In the genomic region with DNA sequence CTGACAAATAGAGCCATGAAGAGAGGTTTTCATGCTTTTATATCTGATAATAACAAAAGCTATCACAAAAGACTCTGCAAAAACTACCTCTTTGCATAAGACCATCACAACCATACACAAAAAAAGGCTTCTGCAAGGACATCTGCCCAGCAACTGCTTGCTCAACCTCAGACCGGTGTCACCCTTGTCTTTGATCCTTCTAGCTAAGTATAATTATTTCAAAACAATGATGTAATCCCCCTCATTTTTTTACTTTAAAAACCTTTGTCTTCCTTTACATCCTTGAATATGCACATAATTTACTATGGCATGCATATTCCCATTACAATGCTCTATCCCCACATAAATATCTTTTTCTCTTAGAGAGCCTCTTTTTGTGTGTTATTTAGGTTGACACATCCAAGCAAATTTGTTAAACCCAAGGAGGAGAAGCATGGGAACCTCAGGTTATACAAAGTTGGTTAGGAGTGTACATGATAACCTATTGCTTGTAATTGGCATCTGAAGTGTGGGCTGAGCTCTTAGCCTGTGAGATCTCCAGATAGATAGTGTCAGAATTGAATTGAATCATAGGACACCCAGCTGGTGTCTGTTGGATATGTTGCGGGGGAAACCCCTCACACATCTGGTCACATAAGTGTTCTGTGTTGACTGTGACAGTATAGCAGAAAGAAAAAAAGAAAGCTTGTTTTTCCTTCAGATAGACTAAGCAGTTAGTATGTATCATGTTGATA, we compare ENCODE assay signal across 12 cellular contexts. TPM values are rescaled to one million over a fixed set of nuclear protein-coding genes. Genes with fewer than 3 reads are reported as not detected.
A peak's percentile ranks its signal among the peaks of the same experiment; 100 is the strongest.
DNase-seq lines count a peak whose midpoint lies in the region; ATAC-seq lines count a peak whose summit lies in the region.
"Had no signal": no experiment of that assay in that cellular context is flagged by ENCODE, and none has a peak within 500 bp of the region (broad histone marks: within the 10 kb centered on the region; RNA-seq: fewer than 3 reads in every experiment).

No MANE protein-coding gene starts in this region.

- DNase-seq in activated CD4-positive, alpha-beta T cell treated with anti-CD3 and anti-CD28 coated beads for 36 hours = peak; percentile 38
- DNase-seq in activated CD4-positive, alpha-beta T cell treated with anti-CD3 and anti-CD28 coated beads for 4 hours = no peak
- DNase-seq in NCI-H69 (lab: John Stamatoyannopoulos, UW) (no peak), SIG-M5 treated with dmso at 0.1 percent for 504 hours (lab: John Stamatoyannopoulos, UW; ENCODE audit: unreplicated experiment) (no peak), GM19238 (ENCODE audit: insufficient read length, low spot score) (no peak)
- DNase-seq: KBM-7, OCI-M1 had no signal

- CTCF ChIA-PET in activated CD4-positive, alpha-beta T cell treated with anti-CD3 and anti-CD28 coated beads for 36 hours (lab: Charles Lee) = interaction anchor here (0.8 to 2.0 kb wide), 4 partner anchors 23 to 152 kb away, joined by 3 to 7 read pairs (median 5); no protein-coding TSS in a partner anchor

- peaks cover 4% of the 10 kb centered on the region for H3K27me3 Mint-ChIP-seq in activated CD4-positive, alpha-beta T cell treated with anti-CD3 and anti-CD28 coated beads for 36 hours
- H3K27me3 Mint-ChIP-seq in activated T-helper 17 cell treated with anti-CD3 and anti-CD28 coated beads, Interleukin-2, amount 50 U/mL, for 72 hours = peaks cover 2% of the 10 kb centered on the region

- no peaks in the 10 kb centered on the region for H3K36me3 Mint-ChIP-seq in activated CD4-positive, alpha-beta T cell treated with anti-CD3 and anti-CD28 coated beads for 36 hours (ENCODE audit: low read depth)
- no peaks in the 10 kb centered on the region for H3K36me3 Mint-ChIP-seq in activated T-helper 17 cell treated with anti-CD3 and anti-CD28 coated beads, Interleukin-2, amount 50 U/mL, for 72 hours (ENCODE audit: low read depth)

- H3K27ac Mint-ChIP-seq in activated CD4-positive, alpha-beta T cell treated with anti-CD3 and anti-CD28 coated beads for 36 hours = no peak overlapping the region
- no peak overlapping the region for H3K27ac Mint-ChIP-seq in activated T-helper 17 cell treated with anti-CD3 and anti-CD28 coated beads, Interleukin-2, amount 50 U/mL, for 72 hours

- H3K4me1 Mint-ChIP-seq in activated CD4-positive, alpha-beta T cell treated with anti-CD3 and anti-CD28 coated beads for 36 hours = peaks cover 3% of the 10 kb centered on the region
- H3K4me1 Mint-ChIP-seq in activated T-helper 17 cell treated with anti-CD3 and anti-CD28 coated beads, Interleukin-2, amount 50 U/mL, for 72 hours = no peaks in the 10 kb centered on the region

- peak; percentile 97 for ATAC-seq in activated CD4-positive, alpha-beta T cell treated with anti-CD3 and anti-CD28 coated beads for 36 hours
- ATAC-seq in GM21390 (IDR thresholded peaks at IDR 0.05; ENCODE audit: unreplicated experiment) = peak; percentile 90
- ATAC-seq in HG03064 (IDR thresholded peaks at IDR 0.05; ENCODE audit: low read depth, unreplicated experiment) = peak; percentile 92
- peak; percentile 93 for ATAC-seq in activated T-helper 17 cell treated with anti-CD3 and anti-CD28 coated beads, Interleukin-2, amount 50 U/mL, for 72 hours (replicated peaks)

- intact Hi-C loops in activated CD4-positive, alpha-beta T cell treated with anti-CD3 and anti-CD28 coated beads for 36 hours (cut with DNase I, micrococcal nuclease) = no loop called here

- no peaks in the 10 kb centered on the region for H3K9me3 Mint-ChIP-seq in activated CD4-positive, alpha-beta T cell treated with anti-CD3 and anti-CD28 coated beads for 36 hours (ENCODE audit: low read depth)
- no peaks in the 10 kb centered on the region for H3K9me3 Mint-ChIP-seq in activated T-helper 17 cell treated with anti-CD3 and anti-CD28 coated beads, Interleukin-2, amount 50 U/mL, for 72 hours

- POLR2A ChIA-PET in activated CD4-positive, alpha-beta T cell treated with anti-CD3 and anti-CD28 coated beads for 36 hours (lab: Charles Lee) = no interaction called here

- H3K4me3 Mint-ChIP-seq in activated CD4-positive, alpha-beta T cell treated with anti-CD3 and anti-CD28 coated beads for 36 hours = no peak overlapping the region
- H3K4me3 Mint-ChIP-seq in activated T-helper 17 cell treated with anti-CD3 and anti-CD28 coated beads, Interleukin-2, amount 50 U/mL, for 72 hours = no peak overlapping the region

RNA-seq across cellular contexts. Expression of gene CGA, which starts 20.7 kb away (rescaled TPM):
- not detected for total RNA-seq in activated CD4-positive, alpha-beta T cell treated with anti-CD3 and anti-CD28 coated beads for 36 hours
- under 1 TPM in 1 of 2 donors, not detected in 1; 0.26 TPM for total RNA-seq in activated T-helper 17 cell treated with anti-CD3 and anti-CD28 coated beads, Interleukin-2, amount 50 U/mL, for 72 hours
- total RNA-seq: fibroblast of lung, lung microvascular endothelial cell had no signal

RNA-seq across cellular contexts. Expression of gene ZNF292, which starts 39.8 kb away (rescaled TPM):
- total RNA-seq in activated CD4-positive, alpha-beta T cell treated with anti-CD3 and anti-CD28 coated beads for 36 hours = 10 to 100 TPM; 68.8 to 81.8 TPM
- total RNA-seq in activated T-helper 17 cell treated with anti-CD3 and anti-CD28 coated beads, Interleukin-2, amount 50 U/mL, for 72 hours = 100 to 1,000 TPM in 1 of 2 donors, 10 to 100 TPM in 1; 77.2 to 209 TPM
